ENCODE assay signal across 13 cellular contexts in the genomic region with DNA sequence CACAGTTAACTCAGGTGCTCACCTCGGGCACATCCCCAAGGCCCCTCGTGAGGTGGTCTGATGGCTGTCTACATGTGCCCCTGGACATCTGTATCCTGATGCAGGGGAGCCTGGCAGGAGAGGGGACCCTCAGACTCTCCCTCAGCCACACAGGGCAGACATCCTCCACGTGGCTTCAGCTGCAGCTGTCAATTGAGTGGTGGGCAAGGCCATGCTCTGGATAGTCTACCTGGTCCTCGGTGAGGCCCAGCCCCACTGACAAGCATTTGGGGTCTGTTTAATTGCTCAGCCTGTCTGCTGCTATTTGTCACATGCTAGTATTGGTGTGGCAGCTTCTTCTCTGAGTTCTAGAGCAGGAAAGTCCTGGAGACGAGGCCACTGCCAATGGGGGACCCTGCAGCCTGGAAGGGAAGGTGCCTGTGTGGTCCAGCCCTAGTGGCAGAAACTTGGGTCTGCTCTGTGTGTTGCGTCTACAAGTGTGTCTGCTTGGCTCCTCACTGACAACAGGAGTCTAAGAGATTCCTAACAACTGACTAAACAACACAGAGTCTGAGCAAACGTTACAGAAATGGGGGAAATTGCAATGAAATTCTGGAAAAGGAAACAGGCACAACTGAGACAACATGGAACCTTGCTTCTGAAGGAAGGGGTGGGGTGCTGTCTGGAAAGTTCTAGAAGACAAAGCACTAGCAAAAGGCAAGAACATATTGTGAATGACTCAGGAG. TPM values are rescaled to one million over a fixed set of nuclear protein-coding genes. Genes with fewer than 3 reads are reported as not detected.
A peak's percentile ranks its signal among the peaks of the same experiment; 100 is the strongest.
DNase-seq lines count a peak whose midpoint lies in the region; ATAC-seq and TF ChIP-seq lines count a peak whose summit lies in the region.
"Had no signal": no experiment of that assay in that cellular context is flagged by ENCODE, and none has a peak within 500 bp of the region (broad histone marks: within the 10 kb centered on the region; RNA-seq: fewer than 3 reads in every experiment).

No MANE protein-coding gene starts in this region.

- H3K4me1 Mint-ChIP-seq in type B pancreatic cell (ENCODE audit: unreplicated experiment) = peaks cover 22% of the 10 kb centered on the region
- H3K4me1 Mint-ChIP-seq: activated CD4-positive, alpha-beta memory T cell treated with anti-CD3 and anti-CD28 coated beads, Interleukin-2, amount 10 ng/mL, durations not matched to agents 7 days and 5 days had no signal

- no peak for ATAC-seq in HG03039 (IDR thresholded peaks at IDR 0.05; ENCODE audit: unreplicated experiment)

- peak; percentile 18 for TF ChIP-seq CTCF in foreskin fibroblast (IDR thresholded peaks at IDR 0.05; ENCODE audit: low read depth, low read length)
- no peak for TF ChIP-seq CTCF in type B pancreatic cell (conservative IDR thresholded peaks at IDR 0.05)

- DNase-seq in GM04504 (ENCODE audit: low read depth) = peak; percentile 44
- DNase-seq in astrocyte of the hippocampus (ENCODE audit: low read depth, low spot score) = peak; percentile 48
- peak; percentile 39 to 57 for DNase-seq in foreskin fibroblast
- DNase-seq in type B pancreatic cell (ENCODE audit: extremely low spot score, unreplicated experiment) = no peak
- DNase-seq in CD1c-positive myeloid dendritic cell (ENCODE audit: extremely low spot score) = no peak
- no peak for DNase-seq in NOMO-1 (lab: John Stamatoyannopoulos, UW; ENCODE audit: unreplicated experiment in 2 of 2)
- DNase-seq: activated CD4-positive, alpha-beta memory T cell treated with anti-CD3 and anti-CD28 coated beads, Interleukin-2, amount 10 ng/mL, durations not matched to agents 7 days and 5 days; effector memory CD4-positive, alpha-beta T cell; KBM-7; NCI-H1436 treated with DMSO at 0.1 percent for 48 hours had no signal

- H3K4me3 ChIP-seq in foreskin fibroblast (ENCODE audit: low read depth in 1 of 2, low read length in 2 of 2) = no peak overlapping the region

- H3K27me3 Mint-ChIP-seq in type B pancreatic cell = peaks cover 3% of the 10 kb centered on the region
- H3K27me3 Mint-ChIP-seq: activated CD4-positive, alpha-beta memory T cell treated with anti-CD3 and anti-CD28 coated beads, Interleukin-2, amount 10 ng/mL, durations not matched to agents 7 days and 5 days had no signal

- peaks cover 5% of the 10 kb centered on the region for H3K36me3 Mint-ChIP-seq in type B pancreatic cell

- H3K9me3 Mint-ChIP-seq in type B pancreatic cell = peaks cover 8% of the 10 kb centered on the region
- H3K9me3 Mint-ChIP-seq: activated CD4-positive, alpha-beta memory T cell treated with anti-CD3 and anti-CD28 coated beads, Interleukin-2, amount 10 ng/mL, durations not matched to agents 7 days and 5 days; activated T-helper 2 cell treated with anti-CD3 and anti-CD28 coated beads, Interferon-gamma antibody, Interleukin-2, Interleukin-4, amounts not matched to agents 10 μg/mL and 5 μg/mL and 100 μg/mL, durations not matched to agents 14 hours and 24 hours and 36 hours had no signal

- H3K27ac Mint-ChIP-seq in type B pancreatic cell = peak overlapping the region; percentile 72
- H3K27ac Mint-ChIP-seq: activated CD4-positive, alpha-beta memory T cell treated with anti-CD3 and anti-CD28 coated beads, Interleukin-2, amount 10 ng/mL, durations not matched to agents 7 days and 5 days; activated T-helper 2 cell treated with anti-CD3 and anti-CD28 coated beads, Interferon-gamma antibody, Interleukin-2, Interleukin-4, amounts not matched to agents 10 μg/mL and 5 μg/mL and 100 μg/mL, durations not matched to agents 14 hours and 24 hours and 36 hours; progenitor cell of endocrine pancreas had no signal

- H3K4me3 Mint-ChIP-seq in type B pancreatic cell = no peak overlapping the region
- H3K4me3 Mint-ChIP-seq: activated CD4-positive, alpha-beta memory T cell treated with anti-CD3 and anti-CD28 coated beads, Interleukin-2, amount 10 ng/mL, durations not matched to agents 7 days and 5 days had no signal

RNA-seq across cellular contexts. Expression of a gene that starts 59.3 kb away (rescaled TPM):
- 336 and 1,244 TPM in 2 replicates for total RNA-seq in type B pancreatic cell (ENCODE audit: low replicate concordance)

Comparison
In these comparisons a context has a peak if more than half of its experiments do, and no peak if none do; other contexts are left out.
1. DNase-seq: peak in GM04504 (single experiment), astrocyte of the hippocampus (single experiment) and foreskin fibroblast (2 of 2); none in type B pancreatic cell (single experiment), CD1c-positive myeloid dendritic cell (single experiment) and NOMO-1 (0 of 2).